ENCODE assay signal across 14 cellular contexts in genomic region chr10:76281704-76282103, GRCh38.
DNase-seq lines count a peak whose midpoint lies in the region; ATAC-seq and TF ChIP-seq lines count a peak whose summit lies in the region.
"Had no signal": no experiment of that assay in that cellular context is flagged by ENCODE, and none has a peak within 500 bp of the region (broad histone marks: within the 10 kb centered on the region; RNA-seq: fewer than 3 reads in every experiment).

No MANE protein-coding gene starts in this region.

- CTCF ChIA-PET in SK-N-SH (lab: Yijun Ruan, JAX) = interaction anchor here (0.6 to 1.5 kb wide), 3 partner anchors 10 to 151 kb away, joined by 3 read pairs; no protein-coding TSS in a partner anchor

- no peak overlapping the region for H2BK15ac ChIP-seq in mesenchymal stem cell (ENCODE audit: low read depth, poor library complexity, severe bottlenecking)

- H3K9me2 ChIP-seq in Loucy (replicated peaks; ENCODE audit: low read depth, low read length) = no peaks in the 10 kb centered on the region
- no peaks in the 10 kb centered on the region for H3K9me2 ChIP-seq in SK-N-SH

- POLR2A ChIA-PET in SK-N-SH (lab: Yijun Ruan, JAX) = no interaction called here

- TF ChIP-seq CTCF in Loucy (conservative IDR thresholded peaks at IDR 0.05; ENCODE audit: low read length) = no peak
- TF ChIP-seq CTCF in SK-N-SH (IDR thresholded peaks at IDR 0.05) = no peak
- no peak for TF ChIP-seq CTCF in uterus (IDR thresholded peaks at IDR 0.05)
- no peak for TF ChIP-seq CTCF in foreskin keratinocyte (conservative IDR thresholded peaks at IDR 0.05)

- H3F3A ChIP-seq in Loucy (ENCODE audit: low read depth) = no peaks in the 10 kb centered on the region
- no peaks in the 10 kb centered on the region for H3F3A ChIP-seq in SK-N-SH (replicated peaks; ENCODE audit: insufficient read depth)

- H2AFZ ChIP-seq in Loucy (ENCODE audit: low read length) (no peak overlapping the region), SK-N-SH (ENCODE audit: low read depth) (peak overlapping the region; percentile 52; the same call in 1 of the 2 replicates), mesenchymal stem cell (ENCODE audit: low read depth, low read length) (no peak overlapping the region)
- H2AFZ ChIP-seq: PC-9 had no signal

- H3K18ac ChIP-seq in mesenchymal stem cell (ENCODE audit: low read depth in 1 of 2, low read length in 2 of 2) = peak overlapping the region in 1 of 2 experiments; percentile 88

- H3K4me3 ChIP-seq in Loucy (ENCODE audit: low read length, poor library complexity, severe bottlenecking) (no peak overlapping the region), SK-N-SH (ENCODE audit: low read depth in 2 of 2, low read length in 1 of 2) (no peak overlapping the region), mesenchymal stem cell (ENCODE audit: insufficient read depth in 1 of 2, low read depth in 1 of 2, low read length in 2 of 2) (no peak overlapping the region), uterus (no peak overlapping the region)
- H3K4me3 ChIP-seq: PC-9 had no signal

- H3K27me3 ChIP-seq in Loucy (ENCODE audit: insufficient read depth, low read length, poor library complexity, severe bottlenecking) (no peaks in the 10 kb centered on the region), SK-N-SH (ENCODE audit: insufficient read depth) (no peaks in the 10 kb centered on the region), mesenchymal stem cell (ENCODE audit: control insufficient read depth in 1 of 2, insufficient read depth in 1 of 2, low read length in 2 of 2) (no peaks in the 10 kb centered on the region), uterus (no peaks in the 10 kb centered on the region), foreskin keratinocyte (no peaks in the 10 kb centered on the region)

- H3K27ac ChIP-seq in SK-N-SH (ENCODE audit: low read depth in 2 of 2, low read length in 1 of 2) (peak overlapping the region in 1 of 2 experiments; percentile 80; a peak in 2 of 4 replicates), mesenchymal stem cell (ENCODE audit: low read length, poor library complexity, severe bottlenecking) (peak overlapping the region; percentile 91), uterus (peak overlapping the region; percentile 3 to 47), foreskin keratinocyte (no peak overlapping the region)
- H3K27ac ChIP-seq: KMS-11, PC-9, RWPE1 had no signal

- H3K14ac ChIP-seq in mesenchymal stem cell (ENCODE audit: low read length in 2 of 2) = peak overlapping the region in 1 of 2 experiments; percentile 53

- H3K4me2 ChIP-seq in Loucy (ENCODE audit: low read depth, low read length, poor library complexity, severe bottlenecking) = peak overlapping the region; percentile 4
- H3K4me2 ChIP-seq in SK-N-SH = 0 out of 2 replicates have a peak overlapping the region, but pooled peaks have one; percentile 14
- no peak overlapping the region for H3K4me2 ChIP-seq in mesenchymal stem cell (ENCODE audit: low read length, poor library complexity, severe bottlenecking)
- H3K4me2 ChIP-seq: KMS-11, PC-9 had no signal

- no peak for TF ChIP-seq POLR2A in uterus (IDR thresholded peaks at IDR 0.05)

- peaks cover 3% of the 10 kb centered on the region for H3K4me1 ChIP-seq in Loucy (ENCODE audit: insufficient read depth, low read length, poor library complexity, severe bottlenecking)
- peaks cover 8 to 17% of the 10 kb centered on the region in 2 experiments; a peak in 3 of 4 replicates for H3K4me1 ChIP-seq in SK-N-SH (ENCODE audit: control insufficient read depth in 1 of 2, insufficient read depth in 2 of 2, low read depth in 1 of 2, low read length in 1 of 2)
- no peaks in the 10 kb centered on the region for H3K4me1 ChIP-seq in mesenchymal stem cell (ENCODE audit: control insufficient read depth, insufficient read depth, low read depth, low read length)
- peaks cover 0 to 6% of the 10 kb centered on the region in 2 donors for H3K4me1 ChIP-seq in uterus
- peaks cover 3% of the 10 kb centered on the region for H3K4me1 ChIP-seq in foreskin keratinocyte

- H3K9ac ChIP-seq in Loucy (ENCODE audit: low read depth, low read length, poor library complexity, severe bottlenecking) (no peak overlapping the region), SK-N-SH (no peak overlapping the region), mesenchymal stem cell (ENCODE audit: low read length) (no peak overlapping the region)
- H3K9ac ChIP-seq: KMS-11 had no signal

- H4K20me1 ChIP-seq in Loucy (ENCODE audit: insufficient read depth, low read length, poor library complexity, severe bottlenecking) (no peaks in the 10 kb centered on the region), SK-N-SH (ENCODE audit: insufficient read depth) (no peaks in the 10 kb centered on the region)

- no peak overlapping the region for H2BK120ac ChIP-seq in mesenchymal stem cell (ENCODE audit: low read depth, low read length)

- TF ChIP-seq RAD21 in SK-N-SH (IDR thresholded peaks at IDR 0.05; ENCODE audit: low read length) = no peak

- H3K79me1 ChIP-seq in mesenchymal stem cell (replicated peaks; ENCODE audit: low read length, poor library complexity, severe bottlenecking) = no peaks in the 10 kb centered on the region

- H2AK5ac ChIP-seq in mesenchymal stem cell (ENCODE audit: low read length, severe bottlenecking) = peak overlapping the region; percentile 89

- H3K79me2 ChIP-seq in Loucy (ENCODE audit: insufficient read depth, low read length) = no peaks in the 10 kb centered on the region
- H3K79me2 ChIP-seq in SK-N-SH (ENCODE audit: insufficient read depth) = no peaks in the 10 kb centered on the region

- no peak overlapping the region for H3K23ac ChIP-seq in mesenchymal stem cell (ENCODE audit: low read length in 2 of 2)

- peak overlapping the region in 1 of 2 experiments; percentile 85 for H2BK12ac ChIP-seq in mesenchymal stem cell (ENCODE audit: low read length in 2 of 2)

- TF ChIP-seq EP300 in SK-N-SH (IDR thresholded peaks at IDR 0.05; ENCODE audit: borderline replicate concordance in 1 of 2, low read depth in 1 of 2, low read length in 1 of 2) = no peak

- no peaks in the 10 kb centered on the region for H3K36me3 ChIP-seq in Loucy (ENCODE audit: insufficient read depth, low read length)
- H3K36me3 ChIP-seq in SK-N-SH (replicated peaks in 1 of 2; ENCODE audit: control insufficient read depth in 1 of 2, insufficient read depth in 2 of 2, low read length in 1 of 2) = no peaks in the 10 kb centered on the region
- H3K36me3 ChIP-seq in mesenchymal stem cell (ENCODE audit: control insufficient read depth in 1 of 2, insufficient read depth in 2 of 2, low read depth in 1 of 2, low read length in 2 of 2) = no peaks in the 10 kb centered on the region
- no peaks in the 10 kb centered on the region for H3K36me3 ChIP-seq in uterus

- peak overlapping the region in 1 of 2 experiments; percentile 44 for H3K4ac ChIP-seq in mesenchymal stem cell (ENCODE audit: low read depth in 1 of 2, low read length in 2 of 2)

- no peak for ATAC-seq in foreskin keratinocyte
- ATAC-seq: HepG2 had no signal

- no peak overlapping the region for H4K91ac ChIP-seq in mesenchymal stem cell (ENCODE audit: low read length)

- H3K9me3 ChIP-seq in Loucy (ENCODE audit: insufficient read depth, low read depth, low read length) (no peaks in the 10 kb centered on the region), SK-N-SH (no peaks in the 10 kb centered on the region), mesenchymal stem cell (ENCODE audit: control insufficient read depth, low read length) (peaks cover 8% of the 10 kb centered on the region), uterus (no peaks in the 10 kb centered on the region)

- intact Hi-C loops in uterus (cut with DNase I; ENCODE audit: low total_unique reads) = no loop called here

- H2BK5ac ChIP-seq in mesenchymal stem cell (ENCODE audit: low read depth, low read length, poor library complexity, severe bottlenecking) = peak overlapping the region; percentile 81

- H4K8ac ChIP-seq in mesenchymal stem cell (ENCODE audit: low read length) = no peak overlapping the region

- DNase-seq in SK-N-SH = no peak
- DNase-seq in mesenchymal stem cell = no peak
- peak in 1 of 2 donors; percentile 36 for DNase-seq in uterus
- no peak for DNase-seq in activated naive CD4-positive, alpha-beta T cell (lab: John Stamatoyannopoulos, UW)
- no peak for DNase-seq in activated naive CD4-positive, alpha-beta T cell treated with Interleukin-2 at 50 U/mL for 16 hours
- no peak for DNase-seq in foreskin keratinocyte
- DNase-seq: H7, HFFc6, PC-9, SIG-M5 had no signal

TF ChIP-seq in SK-N-SH, 30 proteins besides CTCF, POLR2A, EP300 and RAD21 (continues in another document):
- TF ChIP-seq YY1 (IDR thresholded peaks at IDR 0.05; ENCODE audit: low read depth) (no peak), RCOR1 (IDR thresholded peaks at IDR 0.05; ENCODE audit: low read length) (no peak), ZBTB33 (IDR thresholded peaks at IDR 0.05; ENCODE audit: borderline replicate concordance, low read depth) (no peak), MEF2A (IDR thresholded peaks at IDR 0.05; ENCODE audit: borderline replicate concordance, low read depth) (no peak), EZH2phosphoT487 (IDR thresholded peaks at IDR 0.05; ENCODE audit: borderline replicate concordance, low read depth) (no peak), PBX3 (IDR thresholded peaks at IDR 0.05) (no peak), RFX5 (IDR thresholded peaks at IDR 0.05; ENCODE audit: low read length) (no peak), ELF1 (IDR thresholded peaks at IDR 0.05) (no peak), SMC3 (IDR thresholded peaks at IDR 0.05; ENCODE audit: low read depth, low read length) (no peak)
